Comparison of ENCODE assay signal across 11 cellular contexts in the genomic region with DNA sequence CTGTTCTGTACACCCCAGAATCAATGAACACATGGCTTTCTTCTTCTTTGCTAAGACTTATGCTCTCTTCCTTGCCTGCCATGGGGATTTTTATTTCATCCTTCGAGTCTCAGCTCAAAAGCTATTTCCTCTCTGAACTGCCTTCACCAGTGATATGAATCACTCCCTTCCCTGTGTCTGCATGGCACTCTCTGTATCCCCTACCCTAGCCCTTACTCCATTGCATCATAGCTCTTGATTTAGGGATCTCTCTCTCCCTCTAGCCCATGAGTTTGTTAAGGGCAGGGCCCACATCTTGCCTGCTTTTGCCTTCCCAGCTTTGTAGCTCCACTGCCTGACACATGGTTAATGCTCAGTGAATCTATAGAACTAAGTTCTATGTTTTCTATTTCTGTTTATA. TPM values are rescaled to one million over a fixed set of nuclear protein-coding genes. Genes with fewer than 3 reads are reported as not detected.
A peak's percentile ranks its signal among the peaks of the same experiment; 100 is the strongest.
DNase-seq lines count a peak whose midpoint lies in the region; ATAC-seq and TF ChIP-seq lines count a peak whose summit lies in the region.
"Had no signal": no experiment of that assay in that cellular context is flagged by ENCODE, and none has a peak within 500 bp of the region (broad histone marks: within the 10 kb centered on the region; RNA-seq: fewer than 3 reads in every experiment).

No MANE protein-coding gene starts in this region.

- no peak for TF ChIP-seq EP300 in transverse colon (IDR thresholded peaks at IDR 0.05; ENCODE audit: low read depth)

- intact Hi-C loops in transverse colon (cut with DNase I; ENCODE audit: low total_unique reads), result no loop called here

- ATAC-seq in activated T-cell treated with anti-CD3 and anti-CD28 coated beads, Interleukin-2, amount 50 U/mL, for 72 hours (replicated peaks in 1 of 2), result peak; percentile 32 to 36
- ATAC-seq in thoracic aorta (ENCODE audit: insufficient number of reproducible peaks, low FRiP score, low read depth), result no peak

- H3K27ac ChIP-seq in fibroblast of lung (ENCODE audit: insufficient read depth, low read length) (no peak overlapping the region), thoracic aorta (peak overlapping the region; percentile 22 to 35), transverse colon (peak overlapping the region in 1 of 4 donors; percentile 15), Peyer's patch (peak overlapping the region in 1 of 4 donors; percentile 27)
- H3K27ac ChIP-seq: WERI-Rb-1 had no signal

- H3K4me1 Mint-ChIP-seq in activated T-cell treated with anti-CD3 and anti-CD28 coated beads, Interleukin-2, amount 50 U/mL, for 72 hours (ENCODE audit: low read depth), result peaks cover 73% of the 10 kb centered on the region
- H3K4me1 Mint-ChIP-seq in T-helper 1 cell treated with Interleukin-12 subunit alpha and Interleukin-12 subunit beta and Interleukin-4 antibody, amounts not matched to agents 30 μg/mL and 1 μg/mL, for 36 hours (ENCODE audit: low read depth), result peaks cover 58% of the 10 kb centered on the region

- DNase-seq in activated T-cell treated with anti-CD3 and anti-CD28 coated beads, Interleukin-2, amount 50 U/mL, for 72 hours, result no peak
- no peak for DNase-seq in activated T-cell treated with anti-CD3 and anti-CD28 coated beads, Interleukin-2, amount 50 U/mL, for 48 hours
- peak; percentile 42 to 65 for DNase-seq in fibroblast of lung (ENCODE audit: low read depth in 2 of 2)
- no peak for DNase-seq in thoracic aorta (ENCODE audit: low spot score)
- DNase-seq in central memory CD4-positive, alpha-beta T cell, result no peak
- DNase-seq in transverse colon, result no peak
- DNase-seq in Peyer's patch, result no peak
- DNase-seq: caudate nucleus, heart right ventricle, WERI-Rb-1 had no signal

- H3K27ac Mint-ChIP-seq in activated T-cell treated with anti-CD3 and anti-CD28 coated beads, Interleukin-2, amount 50 U/mL, for 72 hours, result peak overlapping the region; percentile 26
- H3K27ac Mint-ChIP-seq in T-helper 1 cell treated with Interleukin-12 subunit alpha and Interleukin-12 subunit beta and Interleukin-4 antibody, amounts not matched to agents 30 μg/mL and 1 μg/mL, for 36 hours, result peak overlapping the region; percentile 89

- H3K4me2 ChIP-seq in fibroblast of lung (ENCODE audit: extremely low read depth, insufficient read depth, low read length), result no peak overlapping the region

- H3K4me1 ChIP-seq in fibroblast of lung (ENCODE audit: control insufficient read depth, extremely low read depth, insufficient read depth, low read length) (peaks cover 7% of the 10 kb centered on the region), thoracic aorta (ENCODE audit: control insufficient read depth in 1 of 2, low read depth in 2 of 2) (peaks cover 18 to 49% of the 10 kb centered on the region in 2 donors), transverse colon (no peaks in the 10 kb centered on the region), Peyer's patch (no peaks in the 10 kb centered on the region)

- H3K4me3 Mint-ChIP-seq in activated T-cell treated with anti-CD3 and anti-CD28 coated beads, Interleukin-2, amount 50 U/mL, for 72 hours, result peak overlapping the region; percentile 4 to 91
- H3K4me3 Mint-ChIP-seq in T-helper 1 cell treated with Interleukin-12 subunit alpha and Interleukin-12 subunit beta and Interleukin-4 antibody, amounts not matched to agents 30 μg/mL and 1 μg/mL, for 36 hours, result peak overlapping the region; percentile 55

- no peaks in the 10 kb centered on the region for H3K9me3 ChIP-seq in fibroblast of lung (ENCODE audit: control insufficient read depth, insufficient read depth, low read depth, low read length)
- no peaks in the 10 kb centered on the region for H3K9me3 ChIP-seq in thoracic aorta
- no peaks in the 10 kb centered on the region for H3K9me3 ChIP-seq in transverse colon
- no peaks in the 10 kb centered on the region for H3K9me3 ChIP-seq in Peyer's patch
- H3K9me3 ChIP-seq: heart right ventricle had no signal

- peaks cover 7% of the 10 kb centered on the region for H3K79me2 ChIP-seq in fibroblast of lung (ENCODE audit: control insufficient read depth, insufficient read depth, low read length)

- H3K36me3 Mint-ChIP-seq in activated T-cell treated with anti-CD3 and anti-CD28 coated beads, Interleukin-2, amount 50 U/mL, for 72 hours (ENCODE audit: insufficient read depth in 2 of 2), result peaks cover 5 to 6% of the 10 kb centered on the region in 2 donors
- H3K36me3 Mint-ChIP-seq in T-helper 1 cell treated with Interleukin-12 subunit alpha and Interleukin-12 subunit beta and Interleukin-4 antibody, amounts not matched to agents 30 μg/mL and 1 μg/mL, for 36 hours (ENCODE audit: low read depth), result peaks cover 10% of the 10 kb centered on the region

- no peaks in the 10 kb centered on the region for H4K20me1 ChIP-seq in fibroblast of lung (ENCODE audit: control insufficient read depth, extremely low read depth, insufficient read depth, low read length)

- in situ Hi-C loops in transverse colon (cut with MboI; ENCODE audit: low pct_ligation_motif_present in 1 of 4, low pct_unique_long_range_greater_than_20kb in 1 of 4, low sequenced_read_pairs in 3 of 4), result no loop called here

- H3K4me3 ChIP-seq in fibroblast of lung (replicated peaks in 1 of 4; ENCODE audit: control extremely low read depth in 1 of 4, insufficient read depth in 1 of 4, low read depth in 3 of 4, low read length in 4 of 4), result no peak overlapping the region
- H3K4me3 ChIP-seq in thoracic aorta, result no peak overlapping the region
- H3K4me3 ChIP-seq in transverse colon, result no peak overlapping the region
- no peak overlapping the region for H3K4me3 ChIP-seq in Peyer's patch
- H3K4me3 ChIP-seq: heart right ventricle had no signal

- no peaks in the 10 kb centered on the region for H3K27me3 ChIP-seq in fibroblast of lung (ENCODE audit: control insufficient read depth, insufficient read depth, low read length)
- no peaks in the 10 kb centered on the region for H3K27me3 ChIP-seq in thoracic aorta (replicated peaks; ENCODE audit: insufficient read depth)
- no peaks in the 10 kb centered on the region for H3K27me3 ChIP-seq in transverse colon
- no peaks in the 10 kb centered on the region for H3K27me3 ChIP-seq in Peyer's patch
- H3K27me3 ChIP-seq: heart right ventricle had no signal

- H3K9me3 Mint-ChIP-seq in activated T-cell treated with anti-CD3 and anti-CD28 coated beads, Interleukin-2, amount 50 U/mL, for 72 hours, result peaks cover 0 to 2% of the 10 kb centered on the region in 2 donors
- H3K9me3 Mint-ChIP-seq in T-helper 1 cell treated with Interleukin-12 subunit alpha and Interleukin-12 subunit beta and Interleukin-4 antibody, amounts not matched to agents 30 μg/mL and 1 μg/mL, for 36 hours, result no peaks in the 10 kb centered on the region

- WGBS in transverse colon (ENCODE audit: low coverage in 1 of 2), 2 donors, result 40 to 52% methylated on average over 1 of the region's 1 CpG

- H3K27me3 Mint-ChIP-seq in activated T-cell treated with anti-CD3 and anti-CD28 coated beads, Interleukin-2, amount 50 U/mL, for 72 hours (ENCODE audit: low read depth), result no peaks in the 10 kb centered on the region
- H3K27me3 Mint-ChIP-seq in T-helper 1 cell treated with Interleukin-12 subunit alpha and Interleukin-12 subunit beta and Interleukin-4 antibody, amounts not matched to agents 30 μg/mL and 1 μg/mL, for 36 hours (ENCODE audit: low read depth), result no peaks in the 10 kb centered on the region

- TF ChIP-seq POLR2A in transverse colon (IDR thresholded peaks at IDR 0.05), result no peak
- TF ChIP-seq POLR2A in Peyer's patch (IDR thresholded peaks at IDR 0.05), result no peak

- TF ChIP-seq CTCF in fibroblast of lung (conservative IDR thresholded peaks at IDR 0.05 in 1 of 2, IDR thresholded peaks at IDR 0.05 in 1 of 2; ENCODE audit: low read depth in 1 of 2, low read length in 2 of 2), result no peak
- TF ChIP-seq CTCF in thoracic aorta (IDR thresholded peaks at IDR 0.05), result no peak
- TF ChIP-seq CTCF in transverse colon (IDR thresholded peaks at IDR 0.05), result no peak
- TF ChIP-seq CTCF in Peyer's patch (IDR thresholded peaks at IDR 0.05), result no peak

- H3K36me3 ChIP-seq in fibroblast of lung (ENCODE audit: control insufficient read depth, insufficient read depth, low read length) (no peaks in the 10 kb centered on the region), thoracic aorta (no peaks in the 10 kb centered on the region), transverse colon (no peaks in the 10 kb centered on the region), Peyer's patch (no peaks in the 10 kb centered on the region)
- H3K36me3 ChIP-seq: heart right ventricle, WERI-Rb-1 had no signal

- no peak overlapping the region for H3K9ac ChIP-seq in fibroblast of lung (ENCODE audit: insufficient read depth, low read length)

- no peak overlapping the region for H2AFZ ChIP-seq in fibroblast of lung (ENCODE audit: low read length)

RNA-seq across cellular contexts. Expression of a gene that starts 34.9 kb away (rescaled TPM):
- total RNA-seq in activated T-cell treated with anti-CD3 and anti-CD28 coated beads, Interleukin-2, amount 50 U/mL, for 72 hours, result 10 to 100 TPM; 65.2 to 71.0 TPM
- total RNA-seq in fibroblast of lung (30.8 and 40.1 TPM in 2 replicates), thoracic aorta (10 to 100 TPM; 30.6 to 45.8 TPM), transverse colon (10 to 100 TPM in 2 of 4 donors, 1 to 10 TPM in 2; 6.4 to 16.4 (median 9.8) TPM), Peyer's patch (10 to 100 TPM in 2 of 4 donors, 1 to 10 TPM in 2; 5.6 to 34.7 (median 10.4) TPM)
- polyA plus RNA-seq in fibroblast of lung, result 31.3 and 85.3 TPM in 2 replicates
- 20.8 and 63.1 TPM in 2 replicates for polyA plus RNA-seq in fibroblast of lung (2012)
- polyA minus RNA-seq in fibroblast of lung (ENCODE audit: low replicate concordance), result 3.0 and 8.5 TPM in 2 replicates

Comparison
In these comparisons a context has a peak if more than half of its experiments do, and no peak if none do; other contexts are left out.
1. DNase-seq: peak in fibroblast of lung (2 of 2); none in activated T-cell treated with anti-CD3 and anti-CD28 coated beads, Interleukin-2, amount 50 U/mL, for 72 hours (0 of 2), activated T-cell treated with anti-CD3 and anti-CD28 coated beads, Interleukin-2, amount 50 U/mL, for 48 hours (0 of 2), thoracic aorta (single experiment), central memory CD4-positive, alpha-beta T cell (single experiment), transverse colon (single experiment) and Peyer's patch (0 of 3).